Comparison of ENCODE assay signal across 8 cellular contexts in the genomic region with DNA sequence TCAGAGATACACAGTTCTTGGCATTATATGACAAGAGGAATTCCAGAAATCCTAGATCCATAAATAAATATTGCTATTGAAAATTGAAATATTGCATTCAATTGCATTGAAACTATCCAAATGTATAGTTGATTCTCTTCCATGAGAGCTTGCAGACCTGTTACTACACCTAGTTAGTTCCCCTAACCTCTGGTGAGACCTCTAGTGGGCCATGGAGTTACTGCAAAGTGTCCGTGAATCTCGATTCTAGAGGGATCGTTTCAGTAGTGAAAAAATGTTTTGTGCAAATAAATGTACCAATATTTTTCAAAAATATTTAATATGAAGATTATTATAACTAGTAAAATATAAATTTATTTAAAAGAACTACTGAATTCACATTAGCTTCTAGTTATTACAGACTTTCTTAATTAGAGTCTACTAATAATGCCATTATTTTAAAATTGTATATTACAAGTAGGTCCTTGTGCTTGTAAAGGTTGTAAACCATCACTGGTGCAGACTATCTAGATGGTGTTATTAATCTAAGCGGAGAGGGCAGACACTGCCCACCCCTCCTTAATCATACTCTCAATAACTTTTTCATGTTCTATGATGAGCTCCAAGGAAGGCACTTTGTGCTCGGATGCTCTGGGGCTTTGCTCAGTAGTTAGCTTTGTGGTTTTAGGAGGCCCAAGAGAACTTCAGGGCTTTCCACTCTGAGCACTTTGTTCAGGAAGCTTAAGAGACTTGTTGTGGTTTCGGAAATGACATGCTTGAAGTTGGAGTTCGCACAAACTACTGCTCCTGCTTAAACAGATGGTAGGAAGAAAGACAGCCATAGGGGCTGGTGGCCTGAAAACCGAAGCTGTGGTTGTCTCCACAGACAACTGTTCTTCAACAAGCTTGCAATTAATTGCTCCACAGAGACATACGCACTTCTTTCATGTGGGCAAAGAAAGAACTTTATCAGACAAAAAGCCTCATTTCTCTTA. TPM values are rescaled to one million over a fixed set of nuclear protein-coding genes. Genes with fewer than 3 reads are reported as not detected.
A peak's percentile ranks its signal among the peaks of the same experiment; 100 is the strongest.
DNase-seq lines count a peak whose midpoint lies in the region; ATAC-seq and TF ChIP-seq lines count a peak whose summit lies in the region.

No MANE protein-coding gene starts in this region.

- H3K23ac ChIP-seq in mesenchymal stem cell (ENCODE audit: low read length in 2 of 2) = no peak overlapping the region

- 59 to 61% methylated on average over 9 of the region's 9 CpGs for WGBS in heart right ventricle, 2 donors
- WGBS in mesenchymal stem cell = 64% methylated on average over 5 of the region's 9 CpGs

- no peaks in the 10 kb centered on the region for H3K9me3 ChIP-seq in heart right ventricle
- H3K9me3 ChIP-seq in mesenchymal stem cell (ENCODE audit: control insufficient read depth, low read length) = no peaks in the 10 kb centered on the region
- H3K9me3 ChIP-seq in tibial artery = no peaks in the 10 kb centered on the region

- no peaks in the 10 kb centered on the region for H3K9me3 Mint-ChIP-seq in activated B cell treated with CpG ODN at 0.5 μM for 24 hours
- no peaks in the 10 kb centered on the region for H3K9me3 Mint-ChIP-seq in central memory CD8-positive, alpha-beta T cell

- H2BK120ac ChIP-seq in mesenchymal stem cell (ENCODE audit: low read depth, low read length) = no peak overlapping the region

- H3K4ac ChIP-seq in mesenchymal stem cell (ENCODE audit: low read depth in 1 of 2, low read length in 2 of 2) = no peak overlapping the region

- H3K27ac Mint-ChIP-seq in activated B cell treated with CpG ODN at 0.5 μM for 24 hours = no peak overlapping the region
- no peak overlapping the region for H3K27ac Mint-ChIP-seq in central memory CD8-positive, alpha-beta T cell (ENCODE audit: low read depth)

- no peak overlapping the region for H3K18ac ChIP-seq in mesenchymal stem cell (ENCODE audit: low read depth in 1 of 2, low read length in 2 of 2)

- H3K4me2 ChIP-seq in mesenchymal stem cell (ENCODE audit: low read length, poor library complexity, severe bottlenecking) = no peak overlapping the region

- POLR2A ChIA-PET in activated B cell treated with CpG ODN at 0.5 μM for 24 hours (lab: Charles Lee) = no interaction called here

- H3K79me1 ChIP-seq in mesenchymal stem cell (replicated peaks; ENCODE audit: low read length, poor library complexity, severe bottlenecking) = no peaks in the 10 kb centered on the region

- H4K91ac ChIP-seq in mesenchymal stem cell (ENCODE audit: low read length) = no peak overlapping the region

- CTCF ChIA-PET in activated B cell treated with CpG ODN at 0.5 μM for 24 hours (lab: Charles Lee) = interaction anchor here (0.6 to 4.3 kb wide), 8 partner anchors 8 to 677 kb away, joined by 3 to 40 read pairs (median 3); no protein-coding TSS in a partner anchor

- H3K4me1 ChIP-seq in heart right ventricle (peaks cover 0 to 7% (median 0%) of the 10 kb centered on the region in 9 donors), mesenchymal stem cell (ENCODE audit: control insufficient read depth, insufficient read depth, low read depth, low read length) (no peaks in the 10 kb centered on the region), tibial artery (no peaks in the 10 kb centered on the region)

- H2BK12ac ChIP-seq in mesenchymal stem cell (ENCODE audit: low read length in 2 of 2) = no peak overlapping the region

- peak in 1 of 2 donors; percentile 5 for DNase-seq in heart right ventricle
- no peak for DNase-seq in cardiac septum (ENCODE audit: low spot score)
- peak; percentile 42 for DNase-seq in NCI-H1092 treated with DMSO at 0.1 percent for 48 hours (lab: John Stamatoyannopoulos, UW)
- no peak for DNase-seq in activated B cell treated with CpG ODN at 0.5 μM for 24 hours
- peak; percentile 30 to 37 for DNase-seq in central memory CD8-positive, alpha-beta T cell (ENCODE audit: low spot score in 2 of 2)
- DNase-seq in mesenchymal stem cell = peak; percentile 71
- DNase-seq in tibial artery = no peak

- no peak overlapping the region for H2BK5ac ChIP-seq in mesenchymal stem cell (ENCODE audit: low read depth, low read length, poor library complexity, severe bottlenecking)

- H3K36me3 Mint-ChIP-seq in activated B cell treated with CpG ODN at 0.5 μM for 24 hours (ENCODE audit: low read depth) = no peaks in the 10 kb centered on the region
- H3K36me3 Mint-ChIP-seq in central memory CD8-positive, alpha-beta T cell (ENCODE audit: insufficient read depth) = peaks cover 1% of the 10 kb centered on the region

- no peak overlapping the region for H3K27ac ChIP-seq in heart right ventricle
- H3K27ac ChIP-seq in mesenchymal stem cell (ENCODE audit: low read length, poor library complexity, severe bottlenecking) = no peak overlapping the region
- no peak overlapping the region for H3K27ac ChIP-seq in tibial artery

- no peak overlapping the region for H2AK5ac ChIP-seq in mesenchymal stem cell (ENCODE audit: low read length, severe bottlenecking)

- H3K36me3 ChIP-seq in heart right ventricle (no peaks in the 10 kb centered on the region), mesenchymal stem cell (ENCODE audit: control insufficient read depth in 1 of 2, insufficient read depth in 2 of 2, low read depth in 1 of 2, low read length in 2 of 2) (no peaks in the 10 kb centered on the region), tibial artery (no peaks in the 10 kb centered on the region)

- H3K4me3 ChIP-seq in heart right ventricle (no peak overlapping the region), mesenchymal stem cell (ENCODE audit: insufficient read depth in 1 of 2, low read depth in 1 of 2, low read length in 2 of 2) (no peak overlapping the region), tibial artery (no peak overlapping the region)

- no peak overlapping the region for H2BK15ac ChIP-seq in mesenchymal stem cell (ENCODE audit: low read depth, poor library complexity, severe bottlenecking)

- peak; percentile 18 to 80 (median 63) for TF ChIP-seq CTCF in heart right ventricle (IDR thresholded peaks at IDR 0.05)
- TF ChIP-seq CTCF in activated B cell treated with CpG ODN at 0.5 μM for 24 hours (IDR thresholded peaks at IDR 0.05) = peak; percentile 68
- TF ChIP-seq CTCF in tibial artery (IDR thresholded peaks at IDR 0.05) = peak; percentile 25 to 51

- H3K14ac ChIP-seq in mesenchymal stem cell (ENCODE audit: low read length in 2 of 2) = no peak overlapping the region

- no peak overlapping the region for H3K9ac ChIP-seq in mesenchymal stem cell (ENCODE audit: low read length)

- H4K8ac ChIP-seq in mesenchymal stem cell (ENCODE audit: low read length) = no peak overlapping the region

- H3K4me3 Mint-ChIP-seq in activated B cell treated with CpG ODN at 0.5 μM for 24 hours = no peak overlapping the region
- peak overlapping the region; percentile 47 for H3K4me3 Mint-ChIP-seq in central memory CD8-positive, alpha-beta T cell

- intact Hi-C loops in heart right ventricle (cut with DNase I) (loop anchor here in 3 of 10 donors (5.0 to 10.0 kb wide), 2 partner anchors 673 to 676 kb away; no protein-coding TSS in a partner anchor), cardiac septum (cut with DNase I) (loop anchor here (5.0 kb wide), 1 partner anchor 266 kb away; no protein-coding TSS in a partner anchor), activated B cell treated with CpG ODN at 0.5 μM for 24 hours (cut with micrococcal nuclease) (loop anchor here (2.0 to 10.0 kb wide), 3 partner anchors 267 to 627 kb away; no protein-coding TSS in a partner anchor), tibial artery (cut with DNase I; ENCODE audit: low total_unique reads) (no loop called here)

- ATAC-seq in heart right ventricle (no peak), HG02642 (IDR thresholded peaks at IDR 0.05; ENCODE audit: poor library complexity, unreplicated experiment) (peak; percentile 87), activated B cell treated with CpG ODN at 0.5 μM for 24 hours (ENCODE audit: low read depth) (peak; percentile 54)
- ATAC-seq in central memory CD8-positive, alpha-beta T cell (replicated peaks; ENCODE audit: extremely low read depth, poor library complexity, severe bottlenecking) = peak; percentile 80

- no peak overlapping the region for H2AFZ ChIP-seq in mesenchymal stem cell (ENCODE audit: low read depth, low read length)

- no peaks in the 10 kb centered on the region for H3K4me1 Mint-ChIP-seq in activated B cell treated with CpG ODN at 0.5 μM for 24 hours
- H3K4me1 Mint-ChIP-seq in central memory CD8-positive, alpha-beta T cell = peaks cover 13% of the 10 kb centered on the region

- H3K27me3 ChIP-seq in heart right ventricle (no peaks in the 10 kb centered on the region), mesenchymal stem cell (ENCODE audit: control insufficient read depth in 1 of 2, insufficient read depth in 1 of 2, low read length in 2 of 2) (no peaks in the 10 kb centered on the region), tibial artery (no peaks in the 10 kb centered on the region)

- peaks cover 7% of the 10 kb centered on the region for H3K27me3 Mint-ChIP-seq in activated B cell treated with CpG ODN at 0.5 μM for 24 hours
- no peaks in the 10 kb centered on the region for H3K27me3 Mint-ChIP-seq in central memory CD8-positive, alpha-beta T cell

RNA-seq across cellular contexts. Expression of a gene that starts 42.8 kb away (rescaled TPM):
- total RNA-seq in heart right ventricle (not detected), cardiac septum (not detected), activated B cell treated with CpG ODN at 0.5 μM for 24 hours (not detected in 2 replicates)
- polyA plus RNA-seq in heart right ventricle = not detected
- not detected for polyA plus RNA-seq in mesenchymal stem cell (2013, experiment 1 of 2)
- not detected for polyA plus RNA-seq in mesenchymal stem cell (2013, experiment 2 of 2)

Comparison
In these comparisons a context has a peak if more than half of its experiments do, and no peak if none do; other contexts are left out.
1. ATAC-seq: peak in HG02642 (single experiment), activated B cell treated with CpG ODN at 0.5 μM for 24 hours (single experiment) and central memory CD8-positive, alpha-beta T cell (single experiment); none in heart right ventricle (0 of 8).
2. DNase-seq: peak in NCI-H1092 treated with DMSO at 0.1 percent for 48 hours (single experiment), central memory CD8-positive, alpha-beta T cell (2 of 2) and mesenchymal stem cell (single experiment); none in cardiac septum (single experiment), activated B cell treated with CpG ODN at 0.5 μM for 24 hours (single experiment) and tibial artery (0 of 2).
3. Peak in every context shown above with its lines, with median percentiles within 50 percentile points of each other: CTCF ChIP-seq.